Comparison of ENCODE assay signal across 28 cellular contexts in genomic region chr1:48495166-48495565, GRCh38. TPM values are rescaled to one million over a fixed set of nuclear protein-coding genes. Genes with fewer than 3 reads are reported as not detected.
A peak's percentile ranks its signal among the peaks of the same experiment; 100 is the strongest.
DNase-seq lines count a peak whose midpoint lies in the region; ATAC-seq and TF ChIP-seq lines count a peak whose summit lies in the region.
"Had no signal": no experiment of that assay in that cellular context is flagged by ENCODE, and none has a peak within 500 bp of the region (broad histone marks: within the 10 kb centered on the region; RNA-seq: fewer than 3 reads in every experiment).

No MANE protein-coding gene starts in this region.

- H3K4me2 ChIP-seq in mammary epithelial cell (ENCODE audit: insufficient read depth, low read depth, low read length), result no peak overlapping the region
- H3K4me2 ChIP-seq in mesendoderm (ENCODE audit: low read length), result no peak overlapping the region

- no peak overlapping the region for H2AK5ac ChIP-seq in mesendoderm (ENCODE audit: low read length)

- no peak overlapping the region for H3K23ac ChIP-seq in mesendoderm (ENCODE audit: low read length)

- H3K4me1 Mint-ChIP-seq in HFFc6 (ENCODE audit: low read depth), result peaks cover 24% of the 10 kb centered on the region; the same call in 1 of the 2 replicates
- H3K4me1 Mint-ChIP-seq: stimulated activated effector memory CD8-positive, alpha-beta T cell treated with anti-CD3 and anti-CD28 coated beads, Interleukin-12 subunit alpha, Interleukin-12 subunit beta, amount 100 ng/mL, for 72 hours had no signal

- H3K79me2 ChIP-seq in mammary epithelial cell (ENCODE audit: insufficient read depth, low read length) (no peaks in the 10 kb centered on the region), mesendoderm (ENCODE audit: control insufficient read depth, insufficient read depth, low read length) (no peaks in the 10 kb centered on the region)

- ATAC-seq in HG02763 (IDR thresholded peaks at IDR 0.05; ENCODE audit: unreplicated experiment), result no peak
- ATAC-seq: activated naive CD4-positive, alpha-beta T cell treated with anti-CD3 and anti-CD28 coated beads, Interleukin-2, amount 50 U/mL, for 72 hours; effector memory CD8-positive, alpha-beta T cell; K562; naive thymus-derived CD8-positive, alpha-beta T cell; stimulated activated effector memory CD8-positive, alpha-beta T cell treated with anti-CD3 and anti-CD28 coated beads, Interleukin-12 subunit alpha, Interleukin-12 subunit beta, amount 100 ng/mL, for 72 hours had no signal

- H4K20me1 ChIP-seq in mammary epithelial cell (ENCODE audit: insufficient read depth, low read length), result no peaks in the 10 kb centered on the region

- H3K9me3 ChIP-seq in mammary epithelial cell (replicated peaks; ENCODE audit: insufficient read depth, low read length), result no peaks in the 10 kb centered on the region
- H3K9me3 ChIP-seq: colonic mucosa, Peyer's patch, upper lobe of right lung had no signal

- no peaks in the 10 kb centered on the region for H3K36me3 Mint-ChIP-seq in HFFc6 (ENCODE audit: low read depth)
- H3K36me3 Mint-ChIP-seq: activated naive CD4-positive, alpha-beta T cell treated with anti-CD3 and anti-CD28 coated beads, Interleukin-2, amount 50 U/mL, for 72 hours; CD14-positive monocyte; mesothelial cell of epicardium; naive thymus-derived CD8-positive, alpha-beta T cell; stimulated activated effector memory CD8-positive, alpha-beta T cell treated with anti-CD3 and anti-CD28 coated beads, Interleukin-12 subunit alpha, Interleukin-12 subunit beta, amount 100 ng/mL, for 72 hours had no signal

- no peak overlapping the region for H3K18ac ChIP-seq in mesendoderm (ENCODE audit: low read length)

- H2BK15ac ChIP-seq in mesendoderm (replicated peaks; ENCODE audit: low read depth), result peak overlapping the region; percentile 21

- H2BK5ac ChIP-seq in mesendoderm (ENCODE audit: low read length), result no peak overlapping the region

- in situ Hi-C loops in mammary epithelial cell (cut with MboI; ENCODE audit: low sequenced_read_pairs in 2 of 2), result no loop called here

- peaks cover 11% of the 10 kb centered on the region; the same call in 1 of the 2 replicates for H3K9me3 Mint-ChIP-seq in HFFc6
- H3K9me3 Mint-ChIP-seq: activated CD4-positive, alpha-beta T cell treated with anti-CD3 and anti-CD28 coated beads, Interleukin-2, amount 10 ng/mL, durations not matched to agents 24 days and 14 days; activated naive CD4-positive, alpha-beta T cell treated with anti-CD3 and anti-CD28 coated beads, Interleukin-2, amount 50 U/mL, for 72 hours; activated T-helper 2 cell treated with anti-CD3 and anti-CD28 coated beads, Interferon-gamma antibody, Interleukin-2, Interleukin-4, amounts not matched to agents 10 μg/mL and 5 μg/mL and 100 μg/mL, durations not matched to agents 14 hours and 24 hours and 36 hours; effector memory CD8-positive, alpha-beta T cell; mesothelial cell of epicardium; naive thymus-derived CD8-positive, alpha-beta T cell; stimulated activated effector memory CD8-positive, alpha-beta T cell treated with anti-CD3 and anti-CD28 coated beads, Interleukin-12 subunit alpha, Interleukin-12 subunit beta, amount 100 ng/mL, for 72 hours had no signal

- DNase-seq in HFFc6 (peak; percentile 2), mammary epithelial cell (peak; percentile 2), mesendoderm (no peak), superior temporal gyrus (ENCODE audit: extremely low spot score) (peak; percentile 46), NCI-H446 (lab: John Stamatoyannopoulos, UW) (no peak)
- no peak for DNase-seq in stimulated activated CD4-positive, alpha-beta T cell treated with anti-CD3 and anti-CD28 coated beads, Interleukin-4, amount 100 ng/mL, for 4 hours
- DNase-seq: activated CD4-positive, alpha-beta T cell treated with anti-CD3 and anti-CD28 coated beads, Interleukin-2, amount 10 ng/mL, durations not matched to agents 24 days and 14 days; activated CD8-positive, alpha-beta memory T cell treated with anti-CD3 and anti-CD28 coated beads for 24 hours; activated T-cell treated with anti-CD3 and anti-CD28 coated beads for 4 hours; effector memory CD8-positive, alpha-beta T cell; left ventricle myocardium superior; MM.1S; naive thymus-derived CD8-positive, alpha-beta T cell; NCI-H1417 treated with DMSO at 0.1 percent for 48 hours; NCI-H2227 treated with DMSO at 0.1 percent for 48 hours; occipital lobe; Peyer's patch; SIG-M5; stimulated activated CD4-positive, alpha-beta T cell treated with anti-CD3 and anti-CD28 coated beads, Interleukin-15, amount 100 ng/mL, for 24 hours; upper lobe of right lung had no signal

- no peak for TF ChIP-seq CTCF in HFFc6 (IDR thresholded peaks at IDR 0.05)
- no peak for TF ChIP-seq CTCF in mammary epithelial cell (conservative IDR thresholded peaks at IDR 0.05 in 1 of 2, IDR thresholded peaks at IDR 0.05 in 1 of 2; ENCODE audit: extremely low read depth in 1 of 2, insufficient read depth in 1 of 2, low read depth in 1 of 2, low read length in 2 of 2)

- no peak overlapping the region for H3K56ac ChIP-seq in mesendoderm (ENCODE audit: low read length)

- H3K4me3 ChIP-seq in mammary epithelial cell (replicated peaks in 1 of 3; ENCODE audit: insufficient read depth in 1 of 3, low read depth in 2 of 3, low read length in 3 of 3) (no peak overlapping the region), mesendoderm (ENCODE audit: low read length) (no peak overlapping the region)
- H3K4me3 ChIP-seq: colonic mucosa, K562, Peyer's patch, upper lobe of right lung had no signal

- H3K27ac Mint-ChIP-seq in HFFc6, result no peak overlapping the region
- H3K27ac Mint-ChIP-seq: activated CD4-positive, alpha-beta T cell treated with anti-CD3 and anti-CD28 coated beads, Interleukin-2, amount 10 ng/mL, durations not matched to agents 24 days and 14 days; activated naive CD4-positive, alpha-beta T cell treated with anti-CD3 and anti-CD28 coated beads, Interleukin-2, amount 50 U/mL, for 72 hours; activated T-helper 2 cell treated with anti-CD3 and anti-CD28 coated beads, Interferon-gamma antibody, Interleukin-2, Interleukin-4, amounts not matched to agents 10 μg/mL and 5 μg/mL and 100 μg/mL, durations not matched to agents 14 hours and 24 hours and 36 hours; CD14-positive monocyte; effector memory CD8-positive, alpha-beta T cell; naive thymus-derived CD8-positive, alpha-beta T cell; stimulated activated effector memory CD8-positive, alpha-beta T cell treated with anti-CD3 and anti-CD28 coated beads, Interleukin-12 subunit alpha, Interleukin-12 subunit beta, amount 100 ng/mL, for 72 hours had no signal

- intact Hi-C loops in mammary epithelial cell (cut with micrococcal nuclease), result loop anchor here (5.0 kb wide), 2 partner anchors 258 to 278 kb away; no protein-coding TSS in a partner anchor

- no peak overlapping the region for H4K8ac ChIP-seq in mesendoderm (ENCODE audit: low read depth, low read length)

- H3K4ac ChIP-seq in mesendoderm (ENCODE audit: low read depth, low read length), result no peak overlapping the region

- no peak overlapping the region for H2AFZ ChIP-seq in mammary epithelial cell (ENCODE audit: low read depth, low read length)

- H3K27ac ChIP-seq in mammary epithelial cell (ENCODE audit: insufficient read depth, low read depth, low read length) (no peak overlapping the region), mesendoderm (ENCODE audit: low read depth, low read length) (no peak overlapping the region)

- CTCF ChIA-PET in mammary epithelial cell (lab: Charles Lee; ENCODE audit: low non-redundant PET), result no interaction called here

- no peak overlapping the region for H3K4me3 Mint-ChIP-seq in HFFc6
- H3K4me3 Mint-ChIP-seq: activated CD4-positive, alpha-beta T cell treated with anti-CD3 and anti-CD28 coated beads, Interleukin-2, amount 10 ng/mL, durations not matched to agents 24 days and 14 days; CD14-positive monocyte; effector memory CD8-positive, alpha-beta T cell; mesothelial cell of epicardium; naive thymus-derived CD8-positive, alpha-beta T cell; stimulated activated effector memory CD8-positive, alpha-beta T cell treated with anti-CD3 and anti-CD28 coated beads, Interleukin-12 subunit alpha, Interleukin-12 subunit beta, amount 100 ng/mL, for 72 hours had no signal

- H2BK120ac ChIP-seq in mesendoderm (ENCODE audit: low read depth, low read length), result no peak overlapping the region

- no TSS peak for BruUV-seq in mammary epithelial cell (replicated peaks; lab: Mats Ljungman, UMichigan)

- no peaks in the 10 kb centered on the region for H3K79me1 ChIP-seq in mesendoderm (ENCODE audit: low read length)

- H3K4me1 ChIP-seq in mammary epithelial cell (ENCODE audit: insufficient read depth, low read length), result peaks cover 14% of the 10 kb centered on the region
- H3K4me1 ChIP-seq in mesendoderm (ENCODE audit: control insufficient read depth, low read depth, low read length), result peaks cover 10% of the 10 kb centered on the region

- no peaks in the 10 kb centered on the region for H3K27me3 ChIP-seq in mammary epithelial cell (ENCODE audit: insufficient read depth, low read length)
- no peaks in the 10 kb centered on the region for H3K27me3 ChIP-seq in mesendoderm (ENCODE audit: insufficient read depth, low read length, poor library complexity)
- H3K27me3 ChIP-seq: colonic mucosa, Peyer's patch, upper lobe of right lung had no signal

- H3K27me3 Mint-ChIP-seq in HFFc6 (ENCODE audit: insufficient read depth), result no peaks in the 10 kb centered on the region; the same call in 1 of the 2 replicates

- dilution Hi-C loops in mammary epithelial cell (cut with HindIII; ENCODE audit: low sequenced_read_pairs), result no loop called here

- H3K36me3 ChIP-seq in mammary epithelial cell (ENCODE audit: insufficient read depth, low read length) (no peaks in the 10 kb centered on the region), mesendoderm (ENCODE audit: control insufficient read depth, insufficient read depth, low read length) (no peaks in the 10 kb centered on the region)
- H3K36me3 ChIP-seq: colonic mucosa, Peyer's patch, upper lobe of right lung had no signal

- no peak overlapping the region for H4K5ac ChIP-seq in mesendoderm (ENCODE audit: low read length)

- WGBS in mammary epithelial cell (ENCODE audit: low coverage, missing lambda C conversion rate), result 0% methylated on average over 1 of the region's 1 CpG
- no CpG with 5 or more reads among the region's 1 CpG for WGBS in mesendoderm (ENCODE audit: extremely low coverage, insufficient coverage, low lambda C conversion rate)

- H3K9ac ChIP-seq in mammary epithelial cell (ENCODE audit: insufficient read depth, low read length) (no peak overlapping the region), mesendoderm (ENCODE audit: low read length) (no peak overlapping the region)

RNA-seq across cellular contexts. Expression of gene SPATA6, which starts 23.2 kb away (rescaled TPM):
- 1 to 10 TPM in 5 of 6 experiments, under 1 TPM in 1; 0.31 to 4.0 (median 3.0) TPM for total RNA-seq in HFFc6 (2021; fragmentation: NEBNext Ultra II Directional; extraction: Animal tissue kit (Norgen Biotek cat#: 25700))
- total RNA-seq in mammary epithelial cell, result 1 to 10 TPM; 5.2 to 8.0 TPM
- polyA plus RNA-seq in mammary epithelial cell, result 1.3 TPM
- polyA minus RNA-seq in mammary epithelial cell, result 1.4 TPM
- polyA plus RNA-seq in mesendoderm (2013, experiment 1 of 2), result 6.6 TPM
- 7.1 TPM for polyA plus RNA-seq in mesendoderm (2013, experiment 2 of 2)

Comparison
In these comparisons a context has a peak if more than half of its experiments do, and no peak if none do; other contexts are left out.
1. DNase-seq: peak in HFFc6 (single experiment), mammary epithelial cell (single experiment) and superior temporal gyrus (single experiment); none in mesendoderm (single experiment), NCI-H446 (0 of 2) and stimulated activated CD4-positive, alpha-beta T cell treated with anti-CD3 and anti-CD28 coated beads, Interleukin-4, amount 100 ng/mL, for 4 hours (0 of 2).